ENCODE assay signal across 1 cellular context in the genomic region with DNA sequence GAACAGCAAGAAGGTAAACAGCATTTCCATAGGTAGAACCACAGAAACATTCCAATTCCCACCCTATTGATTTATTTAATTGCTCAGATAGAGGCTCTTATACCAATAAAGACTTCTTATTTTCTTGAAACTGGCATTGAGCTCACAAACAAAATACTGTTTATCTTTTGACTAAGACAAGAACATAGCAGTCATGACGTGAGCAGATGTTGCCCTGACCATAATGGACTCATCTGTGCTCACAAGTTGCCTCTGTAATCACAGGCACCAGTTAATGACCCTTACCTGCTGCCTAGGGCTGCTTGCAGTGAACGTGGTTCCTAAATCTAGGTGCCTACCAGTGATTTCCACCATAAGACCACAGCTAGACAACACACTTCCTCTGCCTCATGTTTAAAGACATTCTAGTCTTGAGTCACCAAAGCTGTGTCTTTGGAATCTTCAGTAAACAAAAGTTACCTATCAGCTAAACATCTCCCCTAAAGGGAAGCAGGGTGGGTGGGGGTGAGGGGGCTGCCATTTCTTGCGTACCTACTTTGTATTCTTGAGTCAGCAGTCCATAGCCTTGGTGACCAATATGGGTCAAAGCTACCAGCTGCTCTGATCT.
TF ChIP-seq lines count a peak whose summit lies in the region.

No MANE protein-coding gene starts in this region.

TF ChIP-seq in HepG2, 621 proteins besides CTCF, POLR2A, EP300 and RAD21 (continued from another document):
- TF ChIP-seq, protein P1, sequence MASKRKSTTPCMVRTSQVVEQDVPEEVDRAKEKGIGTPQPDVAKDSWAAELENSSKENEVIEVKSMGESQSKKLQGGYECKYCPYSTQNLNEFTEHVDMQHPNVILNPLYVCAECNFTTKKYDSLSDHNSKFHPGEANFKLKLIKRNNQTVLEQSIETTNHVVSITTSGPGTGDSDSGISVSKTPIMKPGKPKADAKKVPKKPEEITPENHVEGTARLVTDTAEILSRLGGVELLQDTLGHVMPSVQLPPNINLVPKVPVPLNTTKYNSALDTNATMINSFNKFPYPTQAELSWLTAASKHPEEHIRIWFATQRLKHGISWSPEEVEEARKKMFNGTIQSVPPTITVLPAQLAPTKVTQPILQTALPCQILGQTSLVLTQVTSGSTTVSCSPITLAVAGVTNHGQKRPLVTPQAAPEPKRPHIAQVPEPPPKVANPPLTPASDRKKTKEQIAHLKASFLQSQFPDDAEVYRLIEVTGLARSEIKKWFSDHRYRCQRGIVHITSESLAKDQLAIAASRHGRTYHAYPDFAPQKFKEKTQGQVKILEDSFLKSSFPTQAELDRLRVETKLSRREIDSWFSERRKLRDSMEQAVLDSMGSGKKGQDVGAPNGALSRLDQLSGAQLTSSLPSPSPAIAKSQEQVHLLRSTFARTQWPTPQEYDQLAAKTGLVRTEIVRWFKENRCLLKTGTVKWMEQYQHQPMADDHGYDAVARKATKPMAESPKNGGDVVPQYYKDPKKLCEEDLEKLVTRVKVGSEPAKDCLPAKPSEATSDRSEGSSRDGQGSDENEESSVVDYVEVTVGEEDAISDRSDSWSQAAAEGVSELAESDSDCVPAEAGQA (IDR thresholded peaks at IDR 0.05; ENCODE audit: low read depth): no peak
- TF ChIP-seq, protein P1 (CRISPR knock-in tag; IDR thresholded peaks at IDR 0.05; ENCODE audit: borderline replicate concordance): no peak
- TF ChIP-seq, protein P2, sequence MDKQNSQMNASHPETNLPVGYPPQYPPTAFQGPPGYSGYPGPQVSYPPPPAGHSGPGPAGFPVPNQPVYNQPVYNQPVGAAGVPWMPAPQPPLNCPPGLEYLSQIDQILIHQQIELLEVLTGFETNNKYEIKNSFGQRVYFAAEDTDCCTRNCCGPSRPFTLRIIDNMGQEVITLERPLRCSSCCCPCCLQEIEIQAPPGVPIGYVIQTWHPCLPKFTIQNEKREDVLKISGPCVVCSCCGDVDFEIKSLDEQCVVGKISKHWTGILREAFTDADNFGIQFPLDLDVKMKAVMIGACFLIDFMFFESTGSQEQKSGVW (CRISPR knock-in tag; IDR thresholded peaks at IDR 0.05; ENCODE audit: borderline replicate concordance): no peak
- TF ChIP-seq, protein P3, sequence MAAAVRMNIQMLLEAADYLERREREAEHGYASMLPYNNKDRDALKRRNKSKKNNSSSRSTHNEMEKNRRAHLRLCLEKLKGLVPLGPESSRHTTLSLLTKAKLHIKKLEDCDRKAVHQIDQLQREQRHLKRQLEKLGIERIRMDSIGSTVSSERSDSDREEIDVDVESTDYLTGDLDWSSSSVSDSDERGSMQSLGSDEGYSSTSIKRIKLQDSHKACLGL (CRISPR knock-in tag; IDR thresholded peaks at IDR 0.05): no peak
- TF ChIP-seq, protein P4, sequence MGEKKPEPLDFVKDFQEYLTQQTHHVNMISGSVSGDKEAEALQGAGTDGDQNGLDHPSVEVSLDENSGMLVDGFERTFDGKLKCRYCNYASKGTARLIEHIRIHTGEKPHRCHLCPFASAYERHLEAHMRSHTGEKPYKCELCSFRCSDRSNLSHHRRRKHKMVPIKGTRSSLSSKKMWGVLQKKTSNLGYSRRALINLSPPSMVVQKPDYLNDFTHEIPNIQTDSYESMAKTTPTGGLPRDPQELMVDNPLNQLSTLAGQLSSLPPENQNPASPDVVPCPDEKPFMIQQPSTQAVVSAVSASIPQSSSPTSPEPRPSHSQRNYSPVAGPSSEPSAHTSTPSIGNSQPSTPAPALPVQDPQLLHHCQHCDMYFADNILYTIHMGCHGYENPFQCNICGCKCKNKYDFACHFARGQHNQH (CRISPR knock-in tag; IDR thresholded peaks at IDR 0.05): no peak
- TF ChIP-seq SCMH1 (CRISPR knock-in tag; IDR thresholded peaks at IDR 0.05; ENCODE audit: borderline replicate concordance) (no peak), NAIF1 (CRISPR knock-in tag; IDR thresholded peaks at IDR 0.05; ENCODE audit: borderline replicate concordance) (no peak)
TF ChIP-seq in HepG2: peak in this region for 0.
